Comparison of ENCODE assay signal across 14 cellular contexts in genomic region chr18:31040982-31041345, GRCh38. TPM values are rescaled to one million over a fixed set of nuclear protein-coding genes. Genes with fewer than 3 reads are reported as not detected.
DNase-seq lines count a peak whose midpoint lies in the region; ATAC-seq, FAIRE-seq and TF ChIP-seq lines count a peak whose summit lies in the region.
"Had no signal": no experiment of that assay in that cellular context is flagged by ENCODE, and none has a peak within 500 bp of the region (broad histone marks: within the 10 kb centered on the region; RNA-seq: fewer than 3 reads in every experiment).

No MANE protein-coding gene starts in this region.

- H3K18ac ChIP-seq in H1 (ENCODE audit: extremely low read depth, low read length) = no peak overlapping the region

- no peaks in the 10 kb centered on the region for H3K79me2 ChIP-seq in H1 (ENCODE audit: control insufficient read depth in 1 of 2, insufficient read depth in 2 of 2, low read length in 2 of 2)

- TF ChIP-seq CTCF in H1 (IDR thresholded peaks at IDR 0.05; ENCODE audit: control extremely low read depth in 1 of 3, insufficient read depth in 1 of 3, low read depth in 1 of 3, low read length in 3 of 3) (no peak), mesothelial cell of epicardium (IDR thresholded peaks at IDR 0.05; ENCODE audit: unreplicated experiment) (no peak), vagina (IDR thresholded peaks at IDR 0.05) (no peak)

- peak overlapping the region; percentile 95 to 100 for H3K4me2 ChIP-seq in H1 (ENCODE audit: insufficient read depth in 1 of 2, low read depth in 2 of 2, low read length in 2 of 2)

- no peak for DNase-seq in stimulated activated naive CD8-positive, alpha-beta T cell treated with anti-CD3 and anti-CD28 coated beads, Interleukin-15, Interleukin-2, amounts not matched to agents 100 U/mL and 50 U/mL, for 24 hours
- DNase-seq in H1 (ENCODE audit: low read depth in 1 of 2, low spot score in 2 of 2) (no peak), mesothelial cell of epicardium (ENCODE audit: low spot score in 2 of 2, unreplicated experiment in 2 of 2) (peak in 1 of 2 experiments; percentile 52), vagina (ENCODE audit: extremely low spot score in 2 of 2) (no peak), NCI-H446 (lab: John Stamatoyannopoulos, UW) (no peak)
- no peak for DNase-seq in stimulated activated CD4-positive, alpha-beta T cell treated with anti-CD3 and anti-CD28 coated beads, Interleukin-4, amount 100 ng/mL, for 24 hours
- DNase-seq: activated CD4-positive, alpha-beta T cell treated with anti-CD3 and anti-CD28 coated beads, Interleukin-2, amount 50 U/mL, for 48 hours; EL; NCI-H1694 had no signal

- peaks cover 25 to 60% (median 46%) of the 10 kb centered on the region in 4 experiments for H3K27me3 ChIP-seq in H1 (replicated peaks in 1 of 4; ENCODE audit: control insufficient read depth in 3 of 4, extremely low read depth in 1 of 4, insufficient read depth in 3 of 4, low read length in 3 of 4)
- H3K27me3 ChIP-seq in vagina = no peaks in the 10 kb centered on the region

- TF ChIP-seq RAD21 in H1 (IDR thresholded peaks at IDR 0.05 in 1 of 2, conservative IDR thresholded peaks at IDR 0.05 in 1 of 2; ENCODE audit: low read depth in 2 of 2, low read length in 2 of 2) = no peak

- H3K56ac ChIP-seq in H1 (replicated peaks; ENCODE audit: insufficient read length, low read depth, low read length) = no peak overlapping the region

- POLR2A ChIA-PET in H1 (lab: Charles Lee; ENCODE audit: partially characterized antibody) = interaction anchor here (1.9 kb wide), 1 partner anchor 60 kb away, joined by 11 read pairs; the partner anchor contains the start of gene DSC2

- peak overlapping the region; percentile 31 for H2AFZ ChIP-seq in H1 (ENCODE audit: low read length)

- H2AK5ac ChIP-seq in H1 (ENCODE audit: low read depth, low read length) = no peak overlapping the region

- intact Hi-C loops in vagina (cut with DNase I) = no loop called here

- TF ChIP-seq EP300 in H1 (IDR thresholded peaks at IDR 0.05; ENCODE audit: borderline replicate concordance in 1 of 2, low read depth in 2 of 2, low read length in 2 of 2) = no peak

- H3K23ac ChIP-seq in H1 (ENCODE audit: insufficient read length) = no peak overlapping the region

- FAIRE-seq in H1 (lab: Jason Lieb, UNC) = peak; percentile 39

- no peak overlapping the region for H4K8ac ChIP-seq in H1 (ENCODE audit: extremely low read depth, insufficient read depth, low read length)

- no peak overlapping the region for H3K9ac ChIP-seq in H1 (replicated peaks in 1 of 4; ENCODE audit: extremely low read depth in 1 of 4, low read depth in 3 of 4, low read length in 3 of 4)

- 7% methylated on average over 14 of the region's 14 CpGs; no CpG with 5 or more reads in 1 of the 2 experiments for WGBS in H1 (ENCODE audit: extremely low coverage in 1 of 2, insufficient coverage in 1 of 2, insufficient read length in 1 of 2, insufficient replicate concordance in 2 of 2, low coverage in 1 of 2, low lambda C conversion rate in 2 of 2, missing lambda C conversion rate in 1 of 2), 2 experiments

- peaks cover 61% of the 10 kb centered on the region for H3K27me3 Mint-ChIP-seq in stimulated activated naive CD8-positive, alpha-beta T cell treated with anti-CD3 and anti-CD28 coated beads, Interleukin-15, Interleukin-2, amounts not matched to agents 100 ng/mL and 50 ng/mL, for 24 hours
- peaks cover 29% of the 10 kb centered on the region for H3K27me3 Mint-ChIP-seq in mesothelial cell of epicardium (ENCODE audit: low read depth)

- no peak overlapping the region for H4K91ac ChIP-seq in H1 (replicated peaks; ENCODE audit: insufficient read length, low read length)

- peaks cover 3 to 13% (median 7%) of the 10 kb centered on the region in 4 experiments; a peak in 5 of 7 replicates for H3K4me1 ChIP-seq in H1 (replicated peaks in 1 of 4; ENCODE audit: control insufficient read depth in 3 of 4, insufficient read depth in 4 of 4, low read length in 3 of 4)
- peaks cover 14% of the 10 kb centered on the region for H3K4me1 ChIP-seq in vagina

- peaks cover 15% of the 10 kb centered on the region for H3K9me3 Mint-ChIP-seq in stimulated activated naive CD8-positive, alpha-beta T cell treated with anti-CD3 and anti-CD28 coated beads, Interleukin-15, Interleukin-2, amounts not matched to agents 100 ng/mL and 50 ng/mL, for 24 hours
- H3K9me3 Mint-ChIP-seq in mesothelial cell of epicardium = no peaks in the 10 kb centered on the region

- H3K4me3 Mint-ChIP-seq in stimulated activated naive CD8-positive, alpha-beta T cell treated with anti-CD3 and anti-CD28 coated beads, Interleukin-15, Interleukin-2, amounts not matched to agents 100 ng/mL and 50 ng/mL, for 24 hours = peak overlapping the region; percentile 62
- peak overlapping the region; percentile 95 for H3K4me3 Mint-ChIP-seq in mesothelial cell of epicardium

- H2BK5ac ChIP-seq in H1 (ENCODE audit: low read depth, low read length) = no peak overlapping the region

- H3K36me3 ChIP-seq in H1 (ENCODE audit: control insufficient read depth in 2 of 4, insufficient read depth in 4 of 4, low read length in 3 of 4) (no peaks in the 10 kb centered on the region), vagina (no peaks in the 10 kb centered on the region)
- H3K36me3 ChIP-seq: transverse colon had no signal

- H3K27ac ChIP-seq in H1 (ENCODE audit: low read depth, low read length) = no peak overlapping the region
- H3K27ac ChIP-seq in vagina = peak overlapping the region; percentile 80
- H3K27ac ChIP-seq: transverse colon had no signal

- H2BK120ac ChIP-seq in H1 (replicated peaks; ENCODE audit: low read depth, low read length) = no peak overlapping the region

- no peak overlapping the region for H3K4ac ChIP-seq in H1 (replicated peaks; ENCODE audit: insufficient read length, low read depth, low read length)

- peaks cover 21% of the 10 kb centered on the region for H3K23me2 ChIP-seq in H1 (ENCODE audit: low read depth, low read length)

- peaks cover 8% of the 10 kb centered on the region for H3K4me1 Mint-ChIP-seq in stimulated activated naive CD8-positive, alpha-beta T cell treated with anti-CD3 and anti-CD28 coated beads, Interleukin-15, Interleukin-2, amounts not matched to agents 100 ng/mL and 50 ng/mL, for 24 hours (ENCODE audit: low read depth)
- peaks cover 66% of the 10 kb centered on the region for H3K4me1 Mint-ChIP-seq in mesothelial cell of epicardium

- no peak overlapping the region for H2BK12ac ChIP-seq in H1 (ENCODE audit: low read depth, low read length)

- H3K4me3 ChIP-seq in H1 (ENCODE audit: extremely low read depth in 1 of 4, insufficient read depth in 2 of 4, low read depth in 3 of 4, low read length in 4 of 4) (peak overlapping the region; percentile 56 to 71 (median 62); a peak in 7 of 8 replicates), vagina (peak overlapping the region in 1 of 2 donors; percentile 51)

- no peak overlapping the region for H3K27ac Mint-ChIP-seq in stimulated activated naive CD8-positive, alpha-beta T cell treated with anti-CD3 and anti-CD28 coated beads, Interleukin-15, Interleukin-2, amounts not matched to agents 100 ng/mL and 50 ng/mL, for 24 hours
- H3K27ac Mint-ChIP-seq in mesothelial cell of epicardium = peak overlapping the region; percentile 98
- H3K27ac Mint-ChIP-seq: activated naive CD8-positive, alpha-beta T cell had no signal

- no peak overlapping the region for H4K5ac ChIP-seq in H1 (ENCODE audit: insufficient read length, low read depth, low read length)

- H3K14ac ChIP-seq in H1 (ENCODE audit: insufficient read length) = no peak overlapping the region

- no peaks in the 10 kb centered on the region for H4K20me1 ChIP-seq in H1 (replicated peaks in 1 of 2; ENCODE audit: control insufficient read depth in 1 of 2, insufficient read depth in 2 of 2, low read length in 2 of 2)

- no peak for TF ChIP-seq POLR2A in H1 (IDR thresholded peaks at IDR 0.05; ENCODE audit: control extremely low read depth in 1 of 2, low read depth in 2 of 2, low read length in 2 of 2)
- no peak for TF ChIP-seq POLR2A in vagina (IDR thresholded peaks at IDR 0.05)

- peaks cover 5% of the 10 kb centered on the region for H3K36me3 Mint-ChIP-seq in stimulated activated naive CD8-positive, alpha-beta T cell treated with anti-CD3 and anti-CD28 coated beads, Interleukin-15, Interleukin-2, amounts not matched to agents 100 ng/mL and 50 ng/mL, for 24 hours (ENCODE audit: low read depth)
- H3K36me3 Mint-ChIP-seq in mesothelial cell of epicardium = no peaks in the 10 kb centered on the region
- H3K36me3 Mint-ChIP-seq: activated naive CD8-positive, alpha-beta T cell had no signal

- CTCF ChIA-PET in H1 (lab: Charles Lee; ENCODE audit: partially characterized antibody) = interaction anchor here (0.7 to 1.2 kb wide), 2 partner anchors 15 to 1424 kb away, joined by 3 read pairs; no protein-coding TSS in a partner anchor

- H3K9me3 ChIP-seq in H1 (ENCODE audit: insufficient read depth in 2 of 2, low read depth in 1 of 2, low read length in 1 of 2) (no peaks in the 10 kb centered on the region), vagina (no peaks in the 10 kb centered on the region)
- H3K9me3 ChIP-seq: transverse colon had no signal

- no peak overlapping the region for H2BK15ac ChIP-seq in H1 (ENCODE audit: low read length)

- no peaks in the 10 kb centered on the region for H3K79me1 ChIP-seq in H1 (ENCODE audit: low read depth, low read length)

- ATAC-seq in stimulated activated naive CD8-positive, alpha-beta T cell treated with anti-CD3 and anti-CD28 coated beads, Interleukin-15, Interleukin-2, amounts not matched to agents 100 U/mL and 50 U/mL, for 24 hours = no peak
- ATAC-seq in GM21723 (IDR thresholded peaks at IDR 0.05; ENCODE audit: unreplicated experiment) = no peak

- H2BK20ac ChIP-seq in H1 (ENCODE audit: low read length) = no peak overlapping the region

TF ChIP-seq in H1, 55 proteins besides CTCF, POLR2A, EP300 and RAD21 (continues in another document):
- TF ChIP-seq, protein P1, sequence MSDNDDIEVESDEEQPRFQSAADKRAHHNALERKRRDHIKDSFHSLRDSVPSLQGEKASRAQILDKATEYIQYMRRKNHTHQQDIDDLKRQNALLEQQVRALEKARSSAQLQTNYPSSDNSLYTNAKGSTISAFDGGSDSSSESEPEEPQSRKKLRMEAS (IDR thresholded peaks at IDR 0.05) = 0 out of 2 replicates have a peak, but pooled peaks have one; percentile 29
- TF ChIP-seq SP2 (IDR thresholded peaks at IDR 0.05; ENCODE audit: low read length) (no peak), RNF2 (IDR thresholded peaks at IDR 0.05; ENCODE audit: borderline replicate concordance, low read depth, low read length, missing control alignments, poor library complexity, severe bottlenecking) (peak; percentile 86)

RNA-seq across cellular contexts. Expression of gene DSC3, which starts 1.6 kb away (rescaled TPM):
- 3.3 and 3.7 TPM in 2 replicates for total RNA-seq in H1 (2021; fragmentation: NEBNext Ultra II Directional; extraction: Animal tissue kit (Norgen Biotek cat#: 25700))
- 0.61 and 0.70 TPM in 2 replicates for polyA plus RNA-seq in H1 (2011; rRNA removed)
- 1.2 TPM for polyA plus RNA-seq in H1 (2011; cell fraction: cytosol; rRNA removed)
- polyA plus RNA-seq in H1 (2011; cell fraction: nucleus; rRNA removed) = 0.53 TPM
- 1.5 to 1.8 TPM (median 1.6 TPM) in 4 replicates for polyA plus RNA-seq in H1 (2012, experiment 1 of 2)
- 0.08 TPM for polyA plus RNA-seq in H1 (2012, experiment 2 of 2)
- polyA plus RNA-seq in H1 (2013, experiment 1 of 2) = 4.8 TPM
- 4.3 TPM for polyA plus RNA-seq in H1 (2013, experiment 2 of 2)
- polyA minus RNA-seq in H1 (2011; rRNA and poly(A)+ RNA removed) = 1.9 and 2.1 TPM in 2 replicates
- polyA minus RNA-seq in H1 (2011; cell fraction: cytosol; rRNA and poly(A)+ RNA removed) = 0.95 TPM
- 1.4 TPM for polyA minus RNA-seq in H1 (2011; cell fraction: nucleus; rRNA and poly(A)+ RNA removed)
- total RNA-seq in mesothelial cell of epicardium (29.1 to 32.6 TPM (median 30.9 TPM) in 3 replicates), vagina (176 TPM)
- total RNA-seq: T-helper 1 cell treated with Interleukin-12 subunit alpha and Interleukin-12 subunit beta and Interleukin-4 antibody, amounts not matched to agents 30 ng/mL and 1 ng/mL, for 36 hours had no signal
